ENCODE assay signal across 2 cellular contexts in genomic region chr1:18599704-18600103, GRCh38.
TF ChIP-seq lines count a peak whose summit lies in the region.

No MANE protein-coding gene starts in this region.

TF ChIP-seq in GM23338, 12 proteins besides CTCF, POLR2A, EP300 and RAD21:
- no peak for TF ChIP-seq REST (IDR thresholded peaks at IDR 0.05; ENCODE audit: unreplicated experiment)
- TF ChIP-seq ZNF114 (CRISPR knock-in tag; IDR thresholded peaks at IDR 0.05), result no peak
- no peak for TF ChIP-seq ZNF462 (CRISPR knock-in tag; IDR thresholded peaks at IDR 0.05)
- TF ChIP-seq JUNB (IDR thresholded peaks at IDR 0.05; ENCODE audit: unreplicated experiment), result no peak
- TF ChIP-seq ETS1 (IDR thresholded peaks at IDR 0.05), result no peak
TF ChIP-seq in GM23338: peak in this region for 0.

TF ChIP-seq in WTC11, 78 proteins besides CTCF, POLR2A, EP300 and RAD21 (continued from another document):
- TF ChIP-seq AFF4 (CRISPR knock-in tag; IDR thresholded peaks at IDR 0.05; ENCODE audit: borderline replicate concordance) (no peak), SMAD3 (CRISPR knock-in tag; IDR thresholded peaks at IDR 0.05; ENCODE audit: borderline replicate concordance) (no peak)
